8 cellular contexts compared by ENCODE assay signal in the genomic region with DNA sequence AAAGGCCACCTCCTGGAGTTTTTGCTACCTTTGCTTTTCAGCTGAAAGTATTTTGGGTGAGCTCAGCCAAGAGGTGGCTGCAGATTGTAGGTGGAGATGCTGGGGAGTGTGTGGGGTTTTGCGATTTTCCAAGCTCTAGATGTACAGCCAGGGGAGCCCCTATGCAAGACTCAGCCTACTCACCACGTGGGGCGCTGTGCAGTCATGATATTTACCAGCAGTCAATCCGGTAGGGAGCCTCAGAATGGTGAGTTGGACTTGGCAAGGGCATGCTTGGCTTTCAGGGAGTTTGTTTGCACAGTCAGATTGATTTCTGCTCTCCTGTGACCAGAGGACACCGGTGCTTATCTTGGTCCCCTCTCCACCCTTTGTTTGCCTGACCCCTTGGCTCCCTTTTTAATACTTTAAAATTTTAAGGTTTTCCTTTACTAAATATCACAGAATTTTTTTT.
DNase-seq lines count a peak whose midpoint lies in the region; ATAC-seq, FAIRE-seq and TF ChIP-seq lines count a peak whose summit lies in the region.

No MANE protein-coding gene starts in this region.

- CTCF ChIA-PET in AG04450 (lab: Charles Lee), result interaction anchor here (0.6 to 1.1 kb wide), 3 partner anchors 9 to 33 kb away, joined by 3 to 4 read pairs (median 3); no protein-coding TSS in a partner anchor

- H3K27me3 ChIP-seq in AG04450 (ENCODE audit: control insufficient read depth, insufficient read depth, low read length) (no peaks in the 10 kb centered on the region), small intestine (ENCODE audit: control insufficient read depth in 2 of 2, insufficient read depth in 2 of 2, low read length in 2 of 2) (no peaks in the 10 kb centered on the region)

- no peak overlapping the region for H3K4me3 ChIP-seq in AG04450 (ENCODE audit: low read depth, low read length)
- H3K4me3 ChIP-seq in fibroblast of mammary gland (ENCODE audit: control insufficient read depth, low read depth, low read length), result no peak overlapping the region
- H3K4me3 ChIP-seq in small intestine (ENCODE audit: low read depth in 1 of 2, low read length in 2 of 2), result no peak overlapping the region

- H3K4me1 ChIP-seq in small intestine (ENCODE audit: control insufficient read depth in 2 of 2, insufficient read depth in 1 of 2, low read depth in 1 of 2, low read length in 1 of 2), result no peaks in the 10 kb centered on the region

- DNase-seq in AG04450 (ENCODE audit: low read depth, low spot score), result no peak
- peak; percentile 13 for DNase-seq in GM12891 (ENCODE audit: insufficient read length, low spot score)
- peak; percentile 75 for DNase-seq in NCI-H1694 (lab: John Stamatoyannopoulos, UW)
- peak; percentile 15 for DNase-seq in UCSD-AML1 (lab: John Stamatoyannopoulos, UW; ENCODE audit: unreplicated experiment)
- DNase-seq in fibroblast of mammary gland (ENCODE audit: low read depth), result peak; percentile 8
- DNase-seq in small intestine, result peak; percentile 55

- H3K36me3 ChIP-seq in small intestine (ENCODE audit: control insufficient read depth in 2 of 2, insufficient read depth in 2 of 2, low read length in 2 of 2), result no peaks in the 10 kb centered on the region

- ATAC-seq in HG03097 (IDR thresholded peaks at IDR 0.05; ENCODE audit: low FRiP score, unreplicated experiment), result no peak
- ATAC-seq in HG02973 (IDR thresholded peaks at IDR 0.05; ENCODE audit: unreplicated experiment), result no peak

- TF ChIP-seq CTCF in AG04450 (IDR thresholded peaks at IDR 0.05; ENCODE audit: low read depth, low read length) (peak; percentile 40), fibroblast of mammary gland (conservative IDR thresholded peaks at IDR 0.05; ENCODE audit: control insufficient read depth, insufficient read depth, low read depth, low read length) (no peak)

- POLR2A ChIA-PET in AG04450 (lab: Yijun Ruan, JAX), result no interaction called here

- WGBS in small intestine, 3 donors, result 11 to 19% (median 15%) methylated on average over 5 of the region's 5 CpGs

- FAIRE-seq in GM12891 (lab: Jason Lieb, UNC) (no peak), small intestine (lab: Jason Lieb, UNC) (no peak)

- TF ChIP-seq POLR2A in GM12891 (IDR thresholded peaks at IDR 0.05; ENCODE audit: low read depth, low read length), result no peak

- H3K27ac ChIP-seq in AG04450 (ENCODE audit: low read depth, low read length), result no peak overlapping the region
- no peak overlapping the region for H3K27ac ChIP-seq in small intestine (ENCODE audit: low read depth in 1 of 2, low read length in 1 of 2)

- H3K9me3 ChIP-seq in AG04450 (ENCODE audit: control insufficient read depth, insufficient read depth, low read length), result no peaks in the 10 kb centered on the region
- no peaks in the 10 kb centered on the region for H3K9me3 ChIP-seq in small intestine (ENCODE audit: control insufficient read depth, low read depth)

TF ChIP-seq in GM12891, 5 proteins besides CTCF, POLR2A, EP300 and RAD21:
- TF ChIP-seq TAF1 (IDR thresholded peaks at IDR 0.05; ENCODE audit: low read depth, low read length), result no peak
